Comparison of ENCODE assay signal across 26 cellular contexts in the genomic region with DNA sequence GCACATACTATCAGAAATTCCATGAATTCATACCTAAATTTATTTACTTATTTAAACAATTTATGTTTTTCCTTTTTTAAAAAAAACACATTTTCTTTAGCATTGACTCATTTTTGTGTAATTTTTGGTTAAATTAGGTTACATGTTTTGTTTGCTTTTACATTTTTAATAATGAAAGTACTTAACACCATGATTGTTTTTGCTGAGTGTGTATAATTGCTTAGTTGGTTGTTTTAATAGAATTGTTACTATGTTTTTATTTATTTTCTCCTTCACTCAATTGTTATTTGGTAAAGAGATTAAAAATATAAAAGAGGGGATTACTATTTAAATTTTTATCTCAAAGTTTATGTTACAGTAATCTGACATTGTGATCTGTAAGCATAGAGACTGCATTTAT.
"Had no signal": no experiment of that assay in that cellular context is flagged by ENCODE, and none has a peak within 500 bp of the region (broad histone marks: within the 10 kb centered on the region; RNA-seq: fewer than 3 reads in every experiment).

No MANE protein-coding gene starts in this region.

- H3K4me3 ChIP-seq: coronary artery, dorsolateral prefrontal cortex, gastrocnemius medialis, heart left ventricle had no signal

- ATAC-seq: activated T-cell treated with anti-CD3 and anti-CD28 coated beads, Interleukin-2, amount 50 U/mL, for 4 hours; activated T-helper 17 cell treated with anti-CD3 and anti-CD28 coated beads, Interleukin-2, amount 50 U/mL, for 72 hours; esophagus mucosa; gastrocnemius medialis; heart left ventricle had no signal

- FAIRE-seq: astrocyte, bronchial epithelial cell had no signal

- DNase-seq: activated CD4-positive, alpha-beta memory T cell treated with anti-CD3 and anti-CD28 coated beads, Interleukin-2, amount 10 ng/mL, durations not matched to agents 7 days and 5 days; activated CD4-positive, alpha-beta T cell treated with anti-CD3 and anti-CD28 coated beads for 1 hour; activated CD4-positive, alpha-beta T cell treated with anti-CD3 and anti-CD28 coated beads for 4 hours; activated CD4-positive, alpha-beta T cell treated with anti-CD3 and anti-CD28 coated beads, Interleukin-2, amount 10 ng/mL, durations not matched to agents 7 days and 5 days; activated CD4-positive, alpha-beta T cell treated with anti-CD3 and anti-CD28 coated beads, Interleukin-2, amount 50 U/mL, for 4 hours; activated effector memory CD4-positive, alpha-beta T cell treated with Interleukin-2 at 50 U/mL for 16 hours; activated gamma-delta T cell treated with Interleukin-2 at 50 U/mL for 16 hours; activated naive CD4-positive, alpha-beta T cell treated with anti-CD3 and anti-CD28 coated beads, Interleukin-2, amount 50 U/mL, for 16 hours; activated naive CD4-positive, alpha-beta T cell treated with Interleukin-2 at 50 U/mL for 16 hours; activated T-cell treated with anti-CD3 and anti-CD28 coated beads, Interleukin-2, amount 50 U/mL, for 4 hours; amniotic stem cell; anterior cingulate cortex; brain microvascular endothelial cell; dorsolateral prefrontal cortex; effector memory CD4-positive, alpha-beta T cell; endodermal cell; foreskin fibroblast; gastrocnemius medialis; glutamatergic neuron; heart left ventricle; T-helper 2 cell had no signal

- H3K9me3 ChIP-seq: gastrocnemius medialis had no signal

- H3K27me3 ChIP-seq: brain microvascular endothelial cell, dorsolateral prefrontal cortex, gastrocnemius medialis, heart left ventricle had no signal

- H3K4me1 ChIP-seq: gastrocnemius medialis, heart left ventricle had no signal

- H3K27ac ChIP-seq: brain microvascular endothelial cell, coronary artery, dorsolateral prefrontal cortex, gastrocnemius medialis, heart left ventricle had no signal

- H3K36me3 ChIP-seq: brain microvascular endothelial cell, gastrocnemius medialis, heart left ventricle had no signal
